18 cellular contexts compared by ENCODE assay signal in the genomic region with DNA sequence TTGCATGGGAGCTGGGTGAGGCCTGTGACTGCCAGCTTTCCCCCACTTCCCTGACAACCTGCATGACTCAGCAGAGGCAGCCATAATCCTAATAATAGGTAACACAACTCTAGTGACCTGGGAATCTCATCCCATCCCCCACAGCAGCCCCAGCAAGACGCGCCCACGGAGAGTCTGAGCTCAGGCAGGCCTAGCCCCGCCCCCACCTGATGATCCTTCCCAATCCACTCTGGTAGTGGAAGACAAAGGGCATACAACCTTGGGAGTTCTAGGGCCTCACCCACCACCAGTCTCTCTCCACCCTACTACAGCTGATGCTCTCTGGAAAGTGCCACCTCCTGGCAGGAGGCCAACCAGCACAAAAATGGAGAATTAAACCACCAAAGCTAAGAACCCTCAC.
DNase-seq lines count a peak whose midpoint lies in the region; ATAC-seq, FAIRE-seq and TF ChIP-seq lines count a peak whose summit lies in the region.
"Had no signal": no experiment of that assay in that cellular context is flagged by ENCODE, and none has a peak within 500 bp of the region (broad histone marks: within the 10 kb centered on the region; RNA-seq: fewer than 3 reads in every experiment).

No MANE protein-coding gene starts in this region.

- H4K20me1 ChIP-seq in IMR-90 (ENCODE audit: insufficient read depth, low read length) (no peaks in the 10 kb centered on the region), H1 (replicated peaks in 1 of 2; ENCODE audit: control insufficient read depth in 1 of 2, insufficient read depth in 2 of 2, low read length in 2 of 2) (no peaks in the 10 kb centered on the region)

- DNase-seq in Daoy (ENCODE audit: low read depth) (peak; percentile 5), IMR-90 (no peak), H1 (ENCODE audit: low read depth in 1 of 2, low spot score in 2 of 2) (peak in 1 of 2 experiments; percentile 31), left kidney (ENCODE audit: low read depth, low spot score) (peak; percentile 3), CD14-positive monocyte (ENCODE audit: low spot score) (no peak), substantia nigra (lab: John Stamatoyannopoulos, UW) (no peak), NOMO-1 (lab: John Stamatoyannopoulos, UW; ENCODE audit: unreplicated experiment in 2 of 2) (no peak)
- DNase-seq: activated CD4-positive, CD25-positive, alpha-beta regulatory T cell; activated naive CD4-positive, alpha-beta T cell treated with anti-CD3 and anti-CD28 coated beads for 36 hours; body of pancreas; DMS153; midbrain; NCI-H1092 treated with DMSO at 0.1 percent for 48 hours; stimulated activated naive B cell treated with anti-CD40 and anti-IgM and Interleukin-4, amounts not matched to agents 10 μg/mL and 1 μg/mL and 100 μg/mL, for 72 hours; upper lobe of right lung had no signal

- peak overlapping the region; percentile 55 for H2AK9ac ChIP-seq in IMR-90 (replicated peaks; ENCODE audit: low read depth, low read length, poor library complexity)

- TF ChIP-seq POLR2A in IMR-90 (IDR thresholded peaks at IDR 0.05; ENCODE audit: low read depth, low read length) (no peak), H1 (IDR thresholded peaks at IDR 0.05; ENCODE audit: control extremely low read depth in 1 of 2, low read depth in 2 of 2, low read length in 2 of 2) (no peak)

- CTCF ChIA-PET in IMR-90 (lab: Yijun Ruan, JAX) (interaction anchor here (0.8 kb wide), 1 partner anchor 14 kb away, joined by 3 read pairs; no protein-coding TSS in a partner anchor), H1 (lab: Charles Lee; ENCODE audit: partially characterized antibody) (interaction anchor here (0.6 to 1.5 kb wide), 3 partner anchors 11 to 17 kb away, joined by 3 to 5 read pairs (median 5); no protein-coding TSS in a partner anchor)

- H2BK20ac ChIP-seq in IMR-90 (ENCODE audit: low read depth, low read length) (no peak overlapping the region), H1 (ENCODE audit: low read length) (no peak overlapping the region)

- WGBS in IMR-90 (ENCODE audit: extremely low coverage in 2 of 2, insufficient read length in 1 of 2), 2 experiments: no CpG with 5 or more reads among the region's 4 CpGs
- WGBS in H1 (ENCODE audit: extremely low coverage in 1 of 2, insufficient coverage in 1 of 2, insufficient read length in 1 of 2, insufficient replicate concordance in 2 of 2, low coverage in 1 of 2, low lambda C conversion rate in 2 of 2, missing lambda C conversion rate in 1 of 2), 2 experiments: 56% methylated on average over 4 of the region's 4 CpGs; no CpG with 5 or more reads in 1 of the 2 experiments

- no peaks in the 10 kb centered on the region for H3K4me1 Mint-ChIP-seq in CD14-positive monocyte

- TF ChIP-seq RAD21 in IMR-90 (IDR thresholded peaks at IDR 0.05; ENCODE audit: low read length) (no peak), H1 (IDR thresholded peaks at IDR 0.05 in 1 of 2, conservative IDR thresholded peaks at IDR 0.05 in 1 of 2; ENCODE audit: low read depth in 2 of 2, low read length in 2 of 2) (peak in 1 of 2 experiments; percentile 3; a peak in 1 of 4 replicates)

- H2BK12ac ChIP-seq in H1 (ENCODE audit: low read depth, low read length): no peak overlapping the region; the same call in 1 of the 2 replicates

- POLR2A ChIA-PET in IMR-90 (lab: Charles Lee; ENCODE audit: unreplicated experiment): no interaction called here
- POLR2A ChIA-PET in H1 (lab: Charles Lee; ENCODE audit: partially characterized antibody): interaction anchor here (0.8 kb wide), 1 partner anchor 9 kb away, joined by 3 read pairs; no protein-coding TSS in a partner anchor

- no peak for ATAC-seq in IMR-90 (ENCODE audit: low read depth)
- no peak for ATAC-seq in GM21360 (IDR thresholded peaks at IDR 0.05; ENCODE audit: unreplicated experiment)
- ATAC-seq: body of pancreas; Panc1; stimulated activated naive B cell treated with anti-CD40 and anti-IgM and Interleukin-4, amounts not matched to agents 10 μg/mL and 1 μg/mL and 100 μg/mL, for 72 hours; upper lobe of right lung had no signal

- no TSS peak for BruUV-seq in IMR-90 (replicated peaks; lab: Mats Ljungman, UMichigan)

- H2BK5ac ChIP-seq in IMR-90 (ENCODE audit: low read depth, low read length, poor library complexity, severe bottlenecking) (no peak overlapping the region), H1 (ENCODE audit: low read depth, low read length) (peak overlapping the region; percentile 47)

- H2BK15ac ChIP-seq in IMR-90 (ENCODE audit: low read depth, low read length) (no peak overlapping the region), H1 (ENCODE audit: low read length) (no peak overlapping the region)

- H3K27me3 ChIP-seq in IMR-90 (ENCODE audit: control insufficient read depth, insufficient read depth, low read length) (no peaks in the 10 kb centered on the region), H1 (replicated peaks in 1 of 4; ENCODE audit: control insufficient read depth in 3 of 4, extremely low read depth in 1 of 4, insufficient read depth in 3 of 4, low read length in 3 of 4) (no peaks in the 10 kb centered on the region)
- H3K27me3 ChIP-seq: body of pancreas, upper lobe of right lung had no signal

- H3K79me1 ChIP-seq in IMR-90 (ENCODE audit: low read depth in 1 of 2, low read length in 2 of 2) (no peaks in the 10 kb centered on the region; a peak in 1 of 4 replicates), H1 (ENCODE audit: low read depth, low read length) (no peaks in the 10 kb centered on the region)

- TF ChIP-seq CTCF in IMR-90 (conservative IDR thresholded peaks at IDR 0.05; ENCODE audit: low read depth, low read length): no peak
- peak in 1 of 3 experiments; percentile 27; a peak in 1 of 4 replicates for TF ChIP-seq CTCF in H1 (IDR thresholded peaks at IDR 0.05; ENCODE audit: control extremely low read depth in 1 of 3, insufficient read depth in 1 of 3, low read depth in 1 of 3, low read length in 3 of 3)
- no peak for TF ChIP-seq CTCF in CD14-positive monocyte (IDR thresholded peaks at IDR 0.05)

- no peak overlapping the region for H3K27ac ChIP-seq in IMR-90 (ENCODE audit: insufficient read depth, low read length)
- peak overlapping the region; percentile 72; the same call in 1 of the 2 replicates for H3K27ac ChIP-seq in H1 (ENCODE audit: low read depth, low read length)
- H3K27ac ChIP-seq in substantia nigra (ENCODE audit: low read depth, low read length, poor library complexity, severe bottlenecking): no peak overlapping the region
- H3K27ac ChIP-seq: body of pancreas, upper lobe of right lung had no signal

- no peak overlapping the region for H3K4me3 Mint-ChIP-seq in CD14-positive monocyte
- H3K4me3 Mint-ChIP-seq: activated naive CD4-positive, alpha-beta T cell treated with anti-CD3 and anti-CD28 coated beads for 36 hours; stimulated activated naive B cell treated with anti-CD40 and anti-IgM and Interleukin-4, amounts not matched to agents 10 μg/mL and 1 μg/mL and 100 μg/mL, for 72 hours had no signal

- H2AK5ac ChIP-seq in IMR-90 (ENCODE audit: low read depth, low read length): no peak overlapping the region
- H2AK5ac ChIP-seq in H1 (ENCODE audit: low read depth, low read length): peak overlapping the region; percentile 53

- intact Hi-C loops in IMR-90 (cut with micrococcal nuclease): no loop called here
- intact Hi-C loops in CD14-positive monocyte (cut with micrococcal nuclease): no loop called here

- H2AFZ ChIP-seq in IMR-90 (replicated peaks; ENCODE audit: low read length, poor library complexity) (no peak overlapping the region), H1 (ENCODE audit: low read length) (no peak overlapping the region)

- no peaks in the 10 kb centered on the region for H3K27me3 Mint-ChIP-seq in CD14-positive monocyte (ENCODE audit: low read depth in 3 of 3)
- H3K27me3 Mint-ChIP-seq: stimulated activated naive B cell treated with anti-CD40 and anti-IgM and Interleukin-4, amounts not matched to agents 10 μg/mL and 1 μg/mL and 100 μg/mL, for 72 hours had no signal

- H3K56ac ChIP-seq in IMR-90 (ENCODE audit: extremely low read depth, insufficient read depth, low read length) (no peak overlapping the region), H1 (replicated peaks; ENCODE audit: insufficient read length, low read depth, low read length) (no peak overlapping the region)

- H3K14ac ChIP-seq in IMR-90 (replicated peaks; ENCODE audit: low read depth, low read length) (no peak overlapping the region), H1 (ENCODE audit: insufficient read length) (no peak overlapping the region)

- H3K23me2 ChIP-seq in H1 (ENCODE audit: low read depth, low read length): no peaks in the 10 kb centered on the region

- H3K9me1 ChIP-seq in IMR-90 (ENCODE audit: insufficient read depth, low read length): no peaks in the 10 kb centered on the region

- H3K4me3 ChIP-seq in IMR-90 (ENCODE audit: insufficient read depth, low read depth, low read length) (no peak overlapping the region), H1 (ENCODE audit: extremely low read depth in 1 of 4, insufficient read depth in 2 of 4, low read depth in 3 of 4, low read length in 4 of 4) (no peak overlapping the region)
- H3K4me3 ChIP-seq: body of pancreas, smooth muscle cell, upper lobe of right lung had no signal

- H2BK120ac ChIP-seq in IMR-90 (ENCODE audit: low read depth, low read length) (no peak overlapping the region), H1 (replicated peaks; ENCODE audit: low read depth, low read length) (no peak overlapping the region)

- no peak overlapping the region for H3K4ac ChIP-seq in IMR-90 (ENCODE audit: low read depth, low read length)
- no peak overlapping the region for H3K4ac ChIP-seq in H1 (replicated peaks; ENCODE audit: insufficient read length, low read depth, low read length)

- no peak overlapping the region for H3K9ac ChIP-seq in IMR-90 (ENCODE audit: low read depth, low read length)
- H3K9ac ChIP-seq in H1 (replicated peaks in 1 of 4; ENCODE audit: extremely low read depth in 1 of 4, low read depth in 3 of 4, low read length in 3 of 4): no peak overlapping the region; a peak in 1 of 7 replicates

- H3K36me3 ChIP-seq in IMR-90 (ENCODE audit: control insufficient read depth, insufficient read depth, low read length) (no peaks in the 10 kb centered on the region), H1 (ENCODE audit: control insufficient read depth in 2 of 4, insufficient read depth in 4 of 4, low read length in 3 of 4) (peaks cover 0 to 4% (median 0%) of the 10 kb centered on the region in 4 experiments; a peak in 1 of 8 replicates)

- peaks cover 7 to 23% (median 9%) of the 10 kb centered on the region in 7 donors for H3K9me3 Mint-ChIP-seq in CD14-positive monocyte

- H3K4me1 ChIP-seq in IMR-90 (ENCODE audit: control insufficient read depth, insufficient read depth, low read length) (no peaks in the 10 kb centered on the region), H1 (replicated peaks in 1 of 4; ENCODE audit: control insufficient read depth in 3 of 4, insufficient read depth in 4 of 4, low read length in 3 of 4) (peaks cover 7 to 10% (median 9%) of the 10 kb centered on the region in 4 experiments; a peak in 6 of 7 replicates)
- H3K4me1 ChIP-seq: body of pancreas, upper lobe of right lung had no signal

- in situ Hi-C loops in IMR-90 (cut with MboI; ENCODE audit: low sequenced_read_pairs): no loop called here

- H3K27ac Mint-ChIP-seq in CD14-positive monocyte: no peak overlapping the region
- H3K27ac Mint-ChIP-seq: activated naive CD4-positive, alpha-beta T cell treated with anti-CD3 and anti-CD28 coated beads for 36 hours; stimulated activated naive B cell treated with anti-CD40 and anti-IgM and Interleukin-4, amounts not matched to agents 10 μg/mL and 1 μg/mL and 100 μg/mL, for 72 hours had no signal

- no peak overlapping the region for H4K5ac ChIP-seq in IMR-90 (ENCODE audit: low read depth, low read length)
- no peak overlapping the region for H4K5ac ChIP-seq in H1 (ENCODE audit: insufficient read length, low read depth, low read length)

- H3K23ac ChIP-seq in IMR-90 (ENCODE audit: low read depth, low read length): no peak overlapping the region
- H3K23ac ChIP-seq in H1 (ENCODE audit: insufficient read length): no peak overlapping the region

- H4K91ac ChIP-seq in IMR-90 (ENCODE audit: insufficient read depth, low read depth, low read length) (no peak overlapping the region), H1 (replicated peaks; ENCODE audit: insufficient read length, low read length) (no peak overlapping the region)

- peaks cover 37 to 52% of the 10 kb centered on the region in 2 donors for H3K36me3 Mint-ChIP-seq in CD14-positive monocyte

- TF ChIP-seq EP300 in H1 (IDR thresholded peaks at IDR 0.05; ENCODE audit: borderline replicate concordance in 1 of 2, low read depth in 2 of 2, low read length in 2 of 2): no peak

- H3K18ac ChIP-seq in IMR-90 (ENCODE audit: low read depth, low read length) (no peak overlapping the region), H1 (ENCODE audit: extremely low read depth, low read length) (peak overlapping the region; percentile 60; the same call in 1 of the 2 replicates)

- H4K8ac ChIP-seq in IMR-90 (ENCODE audit: low read depth in 2 of 2, low read length in 2 of 2): no peak overlapping the region
- no peak overlapping the region for H4K8ac ChIP-seq in H1 (ENCODE audit: extremely low read depth, insufficient read depth, low read length)

- FAIRE-seq in H1 (lab: Jason Lieb, UNC): no peak

- H3K9me3 ChIP-seq in IMR-90 (ENCODE audit: control insufficient read depth, insufficient read depth, low read length): no peaks in the 10 kb centered on the region
- no peaks in the 10 kb centered on the region for H3K9me3 ChIP-seq in H1 (ENCODE audit: insufficient read depth in 2 of 2, low read depth in 1 of 2, low read length in 1 of 2)
- H3K9me3 ChIP-seq: body of pancreas, upper lobe of right lung had no signal

- dilution Hi-C loops in IMR-90 (cut with HindIII; ENCODE audit: low sequenced_read_pairs, unreplicated experiment): no loop called here

- H3K79me2 ChIP-seq in H1 (ENCODE audit: control insufficient read depth in 1 of 2, insufficient read depth in 2 of 2, low read length in 2 of 2): no peaks in the 10 kb centered on the region

- H3K4me2 ChIP-seq in IMR-90 (ENCODE audit: low read depth, low read length): no peak overlapping the region
- H3K4me2 ChIP-seq in H1 (ENCODE audit: insufficient read depth in 1 of 2, low read depth in 2 of 2, low read length in 2 of 2): peak overlapping the region; percentile 32 to 43; a peak in 2 of 4 replicates
- H3K4me2 ChIP-seq: smooth muscle cell had no signal

Comparison
In these comparisons a context has a peak if more than half of its experiments do, and no peak if none do; other contexts are left out.
1. DNase-seq: peak in Daoy (single experiment) and left kidney (single experiment); none in IMR-90 (single experiment), CD14-positive monocyte (single experiment), substantia nigra (0 of 49) and NOMO-1 (0 of 2).